1 cellular context compared by ENCODE assay signal in the genomic region with DNA sequence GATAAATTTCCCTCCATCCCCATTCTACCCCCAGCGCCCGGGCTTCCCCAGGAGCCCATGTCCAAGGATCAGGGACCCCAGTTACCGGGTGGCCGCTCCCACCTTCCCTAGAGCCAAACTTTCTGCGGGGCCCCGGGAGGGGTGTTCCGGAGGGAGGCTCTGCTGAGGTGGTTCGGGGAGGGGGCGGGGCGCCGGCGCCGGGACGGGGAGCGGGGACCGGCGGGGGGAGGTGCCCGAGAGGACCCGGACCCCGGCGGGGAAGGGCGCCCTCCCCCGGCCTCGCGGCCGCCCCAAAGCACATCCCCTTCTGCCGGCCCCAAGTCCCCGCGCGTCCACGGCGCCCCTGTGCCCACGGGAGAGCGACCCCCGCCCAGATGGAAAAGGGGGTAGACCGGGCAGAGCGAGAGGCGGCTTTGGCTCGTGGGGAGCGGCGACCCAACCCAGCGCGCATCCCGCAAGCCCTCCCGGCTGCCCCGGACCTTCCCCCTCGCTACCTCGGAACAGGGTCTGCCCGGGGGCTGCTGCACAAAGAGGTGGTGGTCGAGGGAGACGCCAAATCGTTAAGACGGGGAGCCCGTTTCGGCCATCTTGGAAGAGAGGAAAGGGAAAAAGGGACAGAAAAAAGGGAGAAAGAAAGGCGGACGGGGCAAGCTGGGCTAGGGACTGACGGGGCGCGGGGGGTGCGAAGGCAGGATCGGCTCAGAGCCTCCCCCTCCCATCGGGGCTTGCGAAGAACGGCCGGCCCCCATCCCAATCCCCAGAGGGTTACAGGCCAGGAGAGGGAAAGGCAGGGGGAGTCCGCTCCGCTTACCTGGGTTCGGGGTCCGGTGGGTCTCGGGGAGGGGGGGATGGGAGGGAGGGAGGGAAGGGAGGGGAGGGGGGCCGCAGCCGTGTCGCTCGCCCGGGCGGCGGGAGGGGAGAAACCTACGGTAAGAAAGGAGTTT.
TF ChIP-seq lines count a peak whose summit lies in the region.

No MANE protein-coding gene starts in this region.

TF ChIP-seq in K562, 482 proteins besides CTCF, POLR2A, EP300 and RAD21 (continues in another document):
- TF ChIP-seq, protein P1, sequence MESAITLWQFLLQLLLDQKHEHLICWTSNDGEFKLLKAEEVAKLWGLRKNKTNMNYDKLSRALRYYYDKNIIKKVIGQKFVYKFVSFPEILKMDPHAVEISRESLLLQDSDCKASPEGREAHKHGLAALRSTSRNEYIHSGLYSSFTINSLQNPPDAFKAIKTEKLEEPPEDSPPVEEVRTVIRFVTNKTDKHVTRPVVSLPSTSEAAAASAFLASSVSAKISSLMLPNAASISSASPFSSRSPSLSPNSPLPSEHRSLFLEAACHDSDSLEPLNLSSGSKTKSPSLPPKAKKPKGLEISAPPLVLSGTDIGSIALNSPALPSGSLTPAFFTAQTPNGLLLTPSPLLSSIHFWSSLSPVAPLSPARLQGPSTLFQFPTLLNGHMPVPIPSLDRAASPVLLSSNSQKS (CRISPR knock-in tag; IDR thresholded peaks at IDR 0.05), result no peak
- peak; percentile 62; the same call in 1 of the 2 replicates for TF ChIP-seq RBFOX2 (IDR thresholded peaks at IDR 0.05; ENCODE audit: low read depth, low read length)
- TF ChIP-seq CXXC5 (CRISPR knock-in tag; IDR thresholded peaks at IDR 0.05), result peak; percentile 53; the same call in 1 of the 2 replicates
- no peak for TF ChIP-seq ZBED1 (IDR thresholded peaks at IDR 0.05)
- TF ChIP-seq, protein P2, sequence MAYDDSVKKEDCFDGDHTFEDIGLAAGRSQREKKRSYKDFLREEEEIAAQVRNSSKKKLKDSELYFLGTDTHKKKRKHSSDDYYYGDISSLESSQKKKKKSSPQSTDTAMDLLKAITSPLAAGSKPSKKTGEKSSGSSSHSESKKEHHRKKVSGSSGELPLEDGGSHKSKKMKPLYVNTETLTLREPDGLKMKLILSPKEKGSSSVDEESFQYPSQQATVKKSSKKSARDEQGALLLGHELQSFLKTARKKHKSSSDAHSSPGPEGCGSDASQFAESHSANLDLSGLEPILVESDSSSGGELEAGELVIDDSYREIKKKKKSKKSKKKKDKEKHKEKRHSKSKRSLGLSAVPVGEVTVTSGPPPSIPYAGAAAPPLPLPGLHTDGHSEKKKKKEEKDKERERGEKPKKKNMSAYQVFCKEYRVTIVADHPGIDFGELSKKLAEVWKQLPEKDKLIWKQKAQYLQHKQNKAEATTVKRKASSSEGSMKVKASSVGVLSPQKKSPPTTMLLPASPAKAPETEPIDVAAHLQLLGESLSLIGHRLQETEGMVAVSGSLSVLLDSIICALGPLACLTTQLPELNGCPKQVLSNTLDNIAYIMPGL (CRISPR knock-in tag; IDR thresholded peaks at IDR 0.05), result 0 out of 2 replicates have a peak, but pooled peaks have one; percentile 49
- TF ChIP-seq ZFX (CRISPR knock-in tag; IDR thresholded peaks at IDR 0.05), result 0 out of 2 replicates have a peak, but pooled peaks have one; percentile 18
- TF ChIP-seq ETV5 (CRISPR knock-in tag; IDR thresholded peaks at IDR 0.05; ENCODE audit: low read depth), result no peak
- no peak for TF ChIP-seq NR1H2 (CRISPR knock-in tag; IDR thresholded peaks at IDR 0.05)
- TF ChIP-seq MAZ (CRISPR knock-in tag; conservative IDR thresholded peaks at IDR 0.05 in 1 of 2, IDR thresholded peaks at IDR 0.05 in 1 of 2), result peak; percentile 62 to 77
- no peak for TF ChIP-seq ZNF398 (CRISPR knock-in tag; IDR thresholded peaks at IDR 0.05)
- no peak for TF ChIP-seq RB1 (IDR thresholded peaks at IDR 0.05; ENCODE audit: low read depth)
- TF ChIP-seq ZBTB1 (CRISPR knock-in tag; IDR thresholded peaks at IDR 0.05; ENCODE audit: borderline replicate concordance, low read depth), result no peak
- TF ChIP-seq PRDM10 (IDR thresholded peaks at IDR 0.05; ENCODE audit: partially characterized antibody), result peak; percentile 36
- no peak for TF ChIP-seq HNRNPUL1 (IDR thresholded peaks at IDR 0.05; ENCODE audit: low read length)
- TF ChIP-seq OTX1 (CRISPR knock-in tag; IDR thresholded peaks at IDR 0.05), result peak; percentile 31; the same call in 1 of the 2 replicates
- TF ChIP-seq KDM2B (CRISPR knock-in tag; IDR thresholded peaks at IDR 0.05), result peak; percentile 56; the same call in 1 of the 2 replicates
- no peak; the same call in 1 of the 2 replicates for TF ChIP-seq DPF2 (IDR thresholded peaks at IDR 0.05)
- no peak for TF ChIP-seq ETV6 (IDR thresholded peaks at IDR 0.05; ENCODE audit: borderline replicate concordance in 1 of 2, low read depth in 2 of 2, low read length in 1 of 2)
- no peak for TF ChIP-seq ETV6 (CRISPR knock-in tag; IDR thresholded peaks at IDR 0.05; ENCODE audit: borderline replicate concordance)
- no peak for TF ChIP-seq SMARCB1 (IDR thresholded peaks at IDR 0.05; ENCODE audit: insufficient read length, low read depth)
- TF ChIP-seq PCBP1 (IDR thresholded peaks at IDR 0.05; ENCODE audit: low read depth, low read length, poor library complexity, severe bottlenecking), result peak; percentile 30
- TF ChIP-seq ZBTB7A (IDR thresholded peaks at IDR 0.05; ENCODE audit: borderline replicate concordance, control insufficient read depth, low read depth, low read length), result peak; percentile 81; the same call in 1 of the 2 replicates
- TF ChIP-seq, protein P3, sequence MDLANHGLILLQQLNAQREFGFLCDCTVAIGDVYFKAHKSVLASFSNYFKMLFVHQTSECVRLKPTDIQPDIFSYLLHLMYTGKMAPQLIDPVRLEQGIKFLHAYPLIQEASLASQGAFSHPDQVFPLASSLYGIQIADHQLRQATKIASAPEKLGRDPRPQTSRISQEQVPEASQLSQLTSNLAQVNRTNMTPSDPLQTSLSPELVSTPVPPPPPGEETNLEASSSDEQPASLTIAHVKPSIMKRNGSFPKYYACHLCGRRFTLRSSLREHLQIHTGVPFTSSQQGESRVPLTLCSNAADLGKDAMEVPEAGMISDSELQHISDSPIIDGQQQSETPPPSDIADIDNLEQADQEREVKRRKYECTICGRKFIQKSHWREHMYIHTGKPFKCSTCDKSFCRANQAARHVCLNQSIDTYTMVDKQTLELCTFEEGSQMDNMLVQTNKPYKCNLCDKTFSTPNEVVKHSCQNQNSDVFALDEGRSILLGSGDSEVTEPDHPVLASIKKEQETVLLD (IDR thresholded peaks at IDR 0.05), result peak; percentile 63
- peak; percentile 23 for TF ChIP-seq PHF20 (IDR thresholded peaks at IDR 0.05; ENCODE audit: partially characterized antibody)
- TF ChIP-seq VEZF1 (CRISPR knock-in tag; IDR thresholded peaks at IDR 0.05), result peak; percentile 77
- TF ChIP-seq, protein P4, sequence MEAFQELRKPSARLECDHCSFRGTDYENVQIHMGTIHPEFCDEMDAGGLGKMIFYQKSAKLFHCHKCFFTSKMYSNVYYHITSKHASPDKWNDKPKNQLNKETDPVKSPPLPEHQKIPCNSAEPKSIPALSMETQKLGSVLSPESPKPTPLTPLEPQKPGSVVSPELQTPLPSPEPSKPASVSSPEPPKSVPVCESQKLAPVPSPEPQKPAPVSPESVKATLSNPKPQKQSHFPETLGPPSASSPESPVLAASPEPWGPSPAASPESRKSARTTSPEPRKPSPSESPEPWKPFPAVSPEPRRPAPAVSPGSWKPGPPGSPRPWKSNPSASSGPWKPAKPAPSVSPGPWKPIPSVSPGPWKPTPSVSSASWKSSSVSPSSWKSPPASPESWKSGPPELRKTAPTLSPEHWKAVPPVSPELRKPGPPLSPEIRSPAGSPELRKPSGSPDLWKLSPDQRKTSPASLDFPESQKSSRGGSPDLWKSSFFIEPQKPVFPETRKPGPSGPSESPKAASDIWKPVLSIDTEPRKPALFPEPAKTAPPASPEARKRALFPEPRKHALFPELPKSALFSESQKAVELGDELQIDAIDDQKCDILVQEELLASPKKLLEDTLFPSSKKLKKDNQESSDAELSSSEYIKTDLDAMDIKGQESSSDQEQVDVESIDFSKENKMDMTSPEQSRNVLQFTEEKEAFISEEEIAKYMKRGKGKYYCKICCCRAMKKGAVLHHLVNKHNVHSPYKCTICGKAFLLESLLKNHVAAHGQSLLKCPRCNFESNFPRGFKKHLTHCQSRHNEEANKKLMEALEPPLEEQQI (IDR thresholded peaks at IDR 0.05), result no peak
- TF ChIP-seq SRSF7 (optimal IDR thresholded peaks at IDR 0.05; ENCODE audit: low read depth, low read length), result no peak
- TF ChIP-seq POLR2B (IDR thresholded peaks at IDR 0.05; ENCODE audit: low read depth, partially characterized antibody), result peak; percentile 31
- TF ChIP-seq, protein P5, sequence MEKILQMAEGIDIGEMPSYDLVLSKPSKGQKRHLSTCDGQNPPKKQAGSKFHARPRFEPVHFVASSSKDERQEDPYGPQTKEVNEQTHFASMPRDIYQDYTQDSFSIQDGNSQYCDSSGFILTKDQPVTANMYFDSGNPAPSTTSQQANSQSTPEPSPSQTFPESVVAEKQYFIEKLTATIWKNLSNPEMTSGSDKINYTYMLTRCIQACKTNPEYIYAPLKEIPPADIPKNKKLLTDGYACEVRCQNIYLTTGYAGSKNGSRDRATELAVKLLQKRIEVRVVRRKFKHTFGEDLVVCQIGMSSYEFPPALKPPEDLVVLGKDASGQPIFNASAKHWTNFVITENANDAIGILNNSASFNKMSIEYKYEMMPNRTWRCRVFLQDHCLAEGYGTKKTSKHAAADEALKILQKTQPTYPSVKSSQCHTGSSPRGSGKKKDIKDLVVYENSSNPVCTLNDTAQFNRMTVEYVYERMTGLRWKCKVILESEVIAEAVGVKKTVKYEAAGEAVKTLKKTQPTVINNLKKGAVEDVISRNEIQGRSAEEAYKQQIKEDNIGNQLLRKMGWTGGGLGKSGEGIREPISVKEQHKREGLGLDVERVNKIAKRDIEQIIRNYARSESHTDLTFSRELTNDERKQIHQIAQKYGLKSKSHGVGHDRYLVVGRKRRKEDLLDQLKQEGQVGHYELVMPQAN (IDR thresholded peaks at IDR 0.05; ENCODE audit: borderline replicate concordance), result peak; percentile 41; the same call in 1 of the 2 replicates
- no peak for TF ChIP-seq STAG1 (CRISPR knock-in tag; IDR thresholded peaks at IDR 0.05; ENCODE audit: borderline replicate concordance)
- TF ChIP-seq BCL6 (CRISPR knock-in tag; IDR thresholded peaks at IDR 0.05), result no peak
- TF ChIP-seq CCNT2 (IDR thresholded peaks at IDR 0.05; ENCODE audit: borderline replicate concordance, extremely low read depth, insufficient read length, low read depth, low read length), result peak; percentile 54
- TF ChIP-seq FOXA1 (IDR thresholded peaks at IDR 0.05; ENCODE audit: borderline replicate concordance), result no peak
- TF ChIP-seq NFATC3 (IDR thresholded peaks at IDR 0.05), result no peak
- no peak for TF ChIP-seq PRPF4 (IDR thresholded peaks at IDR 0.05; ENCODE audit: insufficient read depth, low read depth, low read length, poor library complexity, severe bottlenecking)
- TF ChIP-seq PTRF (tag; IDR thresholded peaks at IDR 0.05), result no peak
- peak; percentile 24; the same call in 1 of the 2 replicates for TF ChIP-seq CTBP1 (IDR thresholded peaks at IDR 0.05; ENCODE audit: borderline replicate concordance)
- TF ChIP-seq ZNF699 (CRISPR knock-in tag; IDR thresholded peaks at IDR 0.05; ENCODE audit: insufficient replicate concordance), result no peak
- peak; percentile 36; the same call in 1 of the 2 replicates for TF ChIP-seq MYC (IDR thresholded peaks at IDR 0.05; ENCODE audit: low read depth, low read length)
- TF ChIP-seq MYC (CRISPR knock-in tag; IDR thresholded peaks at IDR 0.05; ENCODE audit: borderline replicate concordance, low read depth), result no peak
- peak; percentile 35; the same call in 1 of the 2 replicates for TF ChIP-seq SMARCE1 (IDR thresholded peaks at IDR 0.05)
- no peak for TF ChIP-seq POLR3G (IDR thresholded peaks at IDR 0.05; ENCODE audit: extremely low read depth, insufficient read length, insufficient replicate concordance)
- no peak for TF ChIP-seq FOXK2 (conservative IDR thresholded peaks at IDR 0.05 in 1 of 2, IDR thresholded peaks at IDR 0.05 in 1 of 2; ENCODE audit: low read depth in 2 of 2)
